ENCODE assay signal across 1 cellular context in the genomic region with DNA sequence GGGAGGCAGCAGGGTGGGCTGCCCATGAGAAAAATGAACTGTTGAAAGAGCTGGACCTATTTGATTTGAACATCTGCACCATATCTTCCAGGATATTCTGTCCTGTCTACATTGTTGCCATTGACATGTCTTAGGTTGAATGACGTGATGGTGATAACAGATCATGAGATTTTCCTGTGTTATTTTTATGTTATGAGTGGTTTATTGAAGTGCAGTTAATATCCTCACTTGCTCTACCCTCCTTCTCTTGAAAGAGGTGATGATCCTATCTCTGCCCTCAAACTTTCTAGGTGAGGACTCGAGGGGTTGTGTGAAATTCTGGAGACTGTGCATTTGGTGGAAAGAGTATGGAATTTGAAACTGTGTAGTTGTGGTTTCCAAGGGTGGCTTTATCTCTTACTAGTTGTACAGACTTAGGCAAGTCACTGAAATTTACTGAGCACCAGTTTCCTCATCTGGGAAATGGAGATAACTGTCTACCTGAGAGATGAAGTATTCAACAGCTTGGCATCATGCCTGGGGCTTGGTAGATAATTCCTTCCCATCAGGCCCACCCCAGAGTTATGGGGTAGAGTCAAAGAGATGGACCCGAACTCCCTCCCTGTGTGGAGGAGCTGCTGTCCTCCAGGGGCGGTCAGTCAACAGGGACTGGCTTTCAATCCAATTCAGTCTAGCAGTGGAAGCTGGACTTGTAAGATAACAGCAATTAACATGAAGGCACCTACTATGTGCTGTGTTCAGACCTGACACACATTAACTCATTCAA.
TF ChIP-seq lines count a peak whose summit lies in the region.

No MANE protein-coding gene starts in this region.

TF ChIP-seq in K562, 482 proteins besides CTCF, POLR2A, EP300 and RAD21 (continued from another document and continues in another):
- TF ChIP-seq ZNF76 (CRISPR knock-in tag; IDR thresholded peaks at IDR 0.05; ENCODE audit: borderline replicate concordance) (no peak), MEF2A (IDR thresholded peaks at IDR 0.05; ENCODE audit: control insufficient read depth, low read depth, low read length) (no peak), IRF2 (CRISPR knock-in tag; IDR thresholded peaks at IDR 0.05) (no peak), ZNF766 (CRISPR knock-in tag; conservative IDR thresholded peaks at IDR 0.05) (peak; percentile 54; the same call in 1 of the 2 replicates), TAF9B (IDR thresholded peaks at IDR 0.05; ENCODE audit: partially characterized antibody) (no peak), HDAC8 (tag; IDR thresholded peaks at IDR 0.05) (no peak), BRF1 (IDR thresholded peaks at IDR 0.05; ENCODE audit: borderline replicate concordance, extremely low read depth, insufficient read length) (no peak), ZNF347 (CRISPR knock-in tag; IDR thresholded peaks at IDR 0.05; ENCODE audit: low read depth) (no peak), HDAC6 (IDR thresholded peaks at IDR 0.05; ENCODE audit: low read depth, low read length) (no peak), USF2 (CRISPR knock-in tag; IDR thresholded peaks at IDR 0.05) (no peak), TSHZ1 (CRISPR knock-in tag; IDR thresholded peaks at IDR 0.05) (no peak), CBFA2T2 (conservative IDR thresholded peaks at IDR 0.05) (peak; percentile 85), ZNF518B (CRISPR knock-in tag; IDR thresholded peaks at IDR 0.05) (no peak), TCF7 (IDR thresholded peaks at IDR 0.05; ENCODE audit: borderline replicate concordance) (no peak), RBM25 (IDR thresholded peaks at IDR 0.05; ENCODE audit: low read depth, low read length, severe bottlenecking) (no peak), NUFIP1 (IDR thresholded peaks at IDR 0.05; ENCODE audit: partially characterized antibody) (no peak), GABPB1 (CRISPR knock-in tag; IDR thresholded peaks at IDR 0.05) (no peak), U2AF1 (optimal IDR thresholded peaks at IDR 0.05; ENCODE audit: low read depth, low read length) (no peak), NFXL1 (CRISPR knock-in tag; IDR thresholded peaks at IDR 0.05) (no peak), ZNF740 (CRISPR knock-in tag; IDR thresholded peaks at IDR 0.05) (no peak), ZNF740 (tag; IDR thresholded peaks at IDR 0.05) (no peak), CHAMP1 (IDR thresholded peaks at IDR 0.05) (peak; percentile 45; the same call in 1 of the 2 replicates), GTF2B (IDR thresholded peaks at IDR 0.05; ENCODE audit: extremely low read depth, insufficient read length) (no peak), SMAD3 (CRISPR knock-in tag; conservative IDR thresholded peaks at IDR 0.05) (0 out of 2 replicates have a peak, but pooled peaks have one; percentile 31), MCM2 (IDR thresholded peaks at IDR 0.05; ENCODE audit: low read depth) (no peak), KLF10 (CRISPR knock-in tag; IDR thresholded peaks at IDR 0.05) (no peak)
- TF ChIP-seq, protein P1, sequence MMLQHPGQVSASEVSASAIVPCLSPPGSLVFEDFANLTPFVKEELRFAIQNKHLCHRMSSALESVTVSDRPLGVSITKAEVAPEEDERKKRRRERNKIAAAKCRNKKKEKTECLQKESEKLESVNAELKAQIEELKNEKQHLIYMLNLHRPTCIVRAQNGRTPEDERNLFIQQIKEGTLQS (IDR thresholded peaks at IDR 0.05) = peak; percentile 56; the same call in 1 of the 2 replicates
- TF ChIP-seq, protein P1 (CRISPR knock-in tag; conservative IDR thresholded peaks at IDR 0.05) = 0 out of 2 replicates have a peak, but pooled peaks have one; percentile 34
- TF ChIP-seq, protein P2, sequence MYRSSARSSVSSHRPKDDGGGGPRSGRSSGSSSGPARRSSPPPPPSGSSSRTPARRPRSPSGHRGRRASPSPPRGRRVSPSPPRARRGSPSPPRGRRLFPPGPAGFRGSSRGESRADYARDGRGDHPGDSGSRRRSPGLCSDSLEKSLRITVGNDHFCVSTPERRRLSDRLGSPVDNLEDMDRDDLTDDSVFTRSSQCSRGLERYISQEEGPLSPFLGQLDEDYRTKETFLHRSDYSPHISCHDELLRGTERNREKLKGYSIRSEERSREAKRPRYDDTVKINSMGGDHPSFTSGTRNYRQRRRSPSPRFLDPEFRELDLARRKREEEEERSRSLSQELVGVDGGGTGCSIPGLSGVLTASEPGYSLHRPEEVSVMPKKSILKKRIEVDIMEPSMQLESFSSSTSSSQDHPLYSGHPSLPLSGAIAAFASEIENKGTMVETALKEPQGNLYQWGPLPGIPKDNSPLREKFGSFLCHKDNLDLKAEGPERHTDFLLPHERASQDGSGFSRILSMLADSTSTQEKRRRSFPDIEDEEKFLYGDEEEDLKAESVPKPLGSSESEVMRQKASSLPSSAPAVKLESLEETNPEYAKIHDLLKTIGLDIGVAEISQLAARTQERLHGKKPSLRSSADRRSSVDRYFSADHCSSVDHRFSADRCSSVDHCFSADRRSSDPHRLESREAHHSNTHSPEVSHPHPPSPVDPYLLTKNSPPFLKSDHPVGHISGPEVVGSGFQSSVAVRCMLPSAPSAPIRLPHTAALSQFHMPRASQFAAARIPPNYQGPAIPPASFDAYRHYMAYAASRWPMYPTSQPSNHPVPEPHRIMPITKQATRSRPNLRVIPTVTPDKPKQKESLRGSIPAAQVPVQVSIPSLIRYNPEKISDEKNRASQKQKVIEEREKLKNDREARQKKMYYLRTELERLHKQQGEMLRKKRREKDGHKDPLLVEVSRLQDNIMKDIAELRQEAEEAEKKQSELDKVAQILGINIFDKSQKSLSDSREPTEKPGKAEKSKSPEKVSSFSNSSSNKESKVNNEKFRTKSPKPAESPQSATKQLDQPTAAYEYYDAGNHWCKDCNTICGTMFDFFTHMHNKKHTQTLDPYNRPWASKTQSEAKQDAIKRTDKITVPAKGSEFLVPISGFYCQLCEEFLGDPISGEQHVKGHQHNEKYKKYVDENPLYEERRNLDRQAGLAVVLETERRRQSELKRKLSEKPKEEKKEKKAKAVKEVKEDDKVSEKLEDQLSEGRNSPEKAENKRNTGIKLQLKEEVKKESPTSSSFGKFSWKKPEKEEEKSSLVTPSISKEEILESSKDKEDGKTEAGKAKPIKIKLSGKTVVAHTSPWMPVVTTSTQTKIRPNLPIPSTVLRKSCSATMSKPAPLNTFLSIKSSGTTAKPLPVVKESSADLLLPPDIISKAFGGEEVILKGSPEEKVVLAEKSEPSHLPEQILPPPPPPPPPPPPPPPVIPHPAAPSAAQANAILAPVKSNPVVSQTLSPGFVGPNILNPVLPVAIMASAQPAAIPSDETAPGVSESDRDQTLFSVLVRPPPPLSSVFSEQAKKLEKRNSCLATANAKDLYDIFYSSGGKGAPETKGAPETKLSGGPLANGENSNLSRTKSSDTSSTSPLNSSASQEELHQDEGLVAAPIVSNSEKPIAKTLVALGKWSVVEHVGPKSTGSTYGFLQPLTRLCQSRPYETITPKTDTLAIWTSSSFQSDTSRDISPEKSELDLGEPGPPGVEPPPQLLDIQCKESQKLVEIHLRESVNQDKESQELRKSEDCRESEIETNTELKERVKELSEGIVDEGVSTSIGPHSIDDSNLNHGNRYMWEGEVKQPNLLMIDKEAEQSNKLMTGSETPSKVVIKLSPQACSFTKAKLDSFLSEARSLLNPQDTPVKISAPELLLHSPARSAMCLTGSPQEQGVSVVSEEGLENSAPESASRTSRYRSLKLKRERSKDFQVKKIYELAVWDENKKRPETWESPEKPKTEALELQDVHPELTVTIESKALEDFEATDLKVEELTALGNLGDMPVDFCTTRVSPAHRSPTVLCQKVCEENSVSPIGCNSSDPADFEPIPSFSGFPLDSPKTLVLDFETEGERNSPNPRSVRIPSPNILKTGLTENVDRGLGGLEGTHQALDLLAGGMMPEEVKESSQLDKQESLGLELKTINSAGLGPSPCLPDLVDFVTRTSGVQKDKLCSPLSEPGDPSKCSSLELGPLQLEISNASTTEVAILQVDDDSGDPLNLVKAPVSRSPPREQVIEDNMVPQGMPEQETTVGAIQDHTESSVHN (IDR thresholded peaks at IDR 0.05; ENCODE audit: borderline replicate concordance in 1 of 2, low read depth in 1 of 2) = 0 out of 4 replicates have a peak, but pooled peaks of 1 of the 2 experiments have one; percentile 29
